ENCODE assay signal across 21 cellular contexts in the genomic region with DNA sequence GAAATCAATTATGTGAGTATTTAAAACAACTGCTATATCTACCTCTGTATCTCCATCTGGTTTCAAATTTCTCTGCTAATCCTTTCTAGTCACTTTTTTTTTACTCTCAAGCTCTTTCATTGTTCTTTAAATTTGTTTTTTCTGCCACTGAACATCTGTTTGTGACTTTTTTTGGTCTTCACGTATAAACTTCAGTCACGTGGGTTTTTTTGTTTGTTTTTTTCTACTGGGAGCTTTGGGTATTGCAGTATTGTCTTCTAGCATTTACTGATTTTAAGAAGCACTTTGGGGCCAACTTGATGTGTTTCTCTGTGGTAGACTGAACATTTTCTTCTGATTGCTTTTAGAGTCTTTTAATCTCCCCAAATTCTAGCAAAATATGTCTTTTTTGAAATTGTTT.
A peak's percentile ranks its signal among the peaks of the same experiment; 100 is the strongest.
DNase-seq lines count a peak whose midpoint lies in the region; TF ChIP-seq lines count a peak whose summit lies in the region.
"Had no signal": no experiment of that assay in that cellular context is flagged by ENCODE, and none has a peak within 500 bp of the region (broad histone marks: within the 10 kb centered on the region; RNA-seq: fewer than 3 reads in every experiment).

No MANE protein-coding gene starts in this region.

- H3K36me3 ChIP-seq in fibroblast of lung (ENCODE audit: control insufficient read depth, insufficient read depth, low read length) (no peaks in the 10 kb centered on the region), osteoblast (ENCODE audit: insufficient read depth, low read length) (no peaks in the 10 kb centered on the region)
- H3K36me3 ChIP-seq: breast epithelium, neutrophil, suprapubic skin had no signal

- no peak overlapping the region for H3K27ac ChIP-seq in fibroblast of lung (ENCODE audit: insufficient read depth, low read length)
- peak overlapping the region; percentile 89 for H3K27ac ChIP-seq in osteoblast (ENCODE audit: low read depth, low read length)
- H3K27ac ChIP-seq: breast epithelium, neutrophil, suprapubic skin had no signal

- no peak overlapping the region for H2AFZ ChIP-seq in fibroblast of lung (ENCODE audit: low read length)
- H2AFZ ChIP-seq in osteoblast (ENCODE audit: low read length) = no peak overlapping the region

- H3K9me3 ChIP-seq in fibroblast of lung (ENCODE audit: control insufficient read depth, insufficient read depth, low read depth, low read length) (no peaks in the 10 kb centered on the region), osteoblast (ENCODE audit: low read depth, low read length) (no peaks in the 10 kb centered on the region)
- H3K9me3 ChIP-seq: breast epithelium, Caco-2, neutrophil, suprapubic skin had no signal

- H3K4me3 ChIP-seq in fibroblast of lung (replicated peaks in 1 of 4; ENCODE audit: control extremely low read depth in 1 of 4, insufficient read depth in 1 of 4, low read depth in 3 of 4, low read length in 4 of 4) (no peak overlapping the region), osteoblast (ENCODE audit: insufficient read depth, low read length) (no peak overlapping the region)
- H3K4me3 ChIP-seq: breast epithelium, suprapubic skin had no signal

- H3K27me3 ChIP-seq in fibroblast of lung (ENCODE audit: control insufficient read depth, insufficient read depth, low read length) = no peaks in the 10 kb centered on the region
- H3K27me3 ChIP-seq in osteoblast (ENCODE audit: insufficient read depth, low read length) = no peaks in the 10 kb centered on the region
- H3K27me3 ChIP-seq: breast epithelium, neutrophil, suprapubic skin had no signal

- no peaks in the 10 kb centered on the region for H3K4me1 ChIP-seq in fibroblast of lung (ENCODE audit: control insufficient read depth, extremely low read depth, insufficient read depth, low read length)
- H3K4me1 ChIP-seq in osteoblast (ENCODE audit: insufficient read depth, low read length) = peaks cover 26% of the 10 kb centered on the region
- H3K4me1 ChIP-seq: breast epithelium, Caco-2, suprapubic skin had no signal

- DNase-seq in ELR (ENCODE audit: low read depth) = peak; percentile 26
- DNase-seq in NCI-H2171 treated with DMSO at 0.1 percent for 48 hours (lab: John Stamatoyannopoulos, UW) = peak; percentile 49
- DNase-seq in fibroblast of lung (ENCODE audit: low read depth in 2 of 2) = peak; percentile 6 to 28
- DNase-seq in osteoblast (ENCODE audit: insufficient read length, low spot score, missing footprints) = peak; percentile 4
- no peak for DNase-seq in RPMI8226
- no peak for DNase-seq in NCI-H2196 (lab: John Stamatoyannopoulos, UW; ENCODE audit: unreplicated experiment)
- DNase-seq in NCI-H146 (lab: John Stamatoyannopoulos, UW) = no peak
- DNase-seq in NCI-H1048 (lab: John Stamatoyannopoulos, UW) = no peak
- DNase-seq: activated CD4-positive, alpha-beta T cell treated with anti-CD3 and anti-CD28 coated beads for 36 hours; activated CD8-positive, alpha-beta memory T cell treated with anti-CD3 and anti-CD28 coated beads, Interleukin-2, amount 10 ng/mL, durations not matched to agents 7 days and 5 days; AML-193; Caco-2; erythroblast; MM.1S; NCI-H1694 treated with DMSO at 0.1 percent for 48 hours; NCI-H524 treated with DMSO at 0.1 percent for 48 hours; retina; SW 1271 had no signal

- H4K20me1 ChIP-seq in fibroblast of lung (ENCODE audit: control insufficient read depth, extremely low read depth, insufficient read depth, low read length) (no peaks in the 10 kb centered on the region), osteoblast (ENCODE audit: insufficient read depth, low read length) (no peaks in the 10 kb centered on the region)

- no peak for TF ChIP-seq CTCF in fibroblast of lung (conservative IDR thresholded peaks at IDR 0.05 in 1 of 2, IDR thresholded peaks at IDR 0.05 in 1 of 2; ENCODE audit: low read depth in 1 of 2, low read length in 2 of 2)
- peak; percentile 17 for TF ChIP-seq CTCF in osteoblast (IDR thresholded peaks at IDR 0.05; ENCODE audit: extremely low read depth, low read depth, low read length)

- no peak overlapping the region for H3K9ac ChIP-seq in fibroblast of lung (ENCODE audit: insufficient read depth, low read length)

- H3K79me2 ChIP-seq in fibroblast of lung (ENCODE audit: control insufficient read depth, insufficient read depth, low read length) (no peaks in the 10 kb centered on the region), osteoblast (ENCODE audit: insufficient read depth, low read length) (no peaks in the 10 kb centered on the region)

- H3K4me2 ChIP-seq in fibroblast of lung (ENCODE audit: extremely low read depth, insufficient read depth, low read length) (no peak overlapping the region), osteoblast (ENCODE audit: insufficient read depth, low read length) (peak overlapping the region; percentile 38)

Comparison
In these comparisons a context has a peak if more than half of its experiments do, and no peak if none do; other contexts are left out.
1. DNase-seq: peak in ELR (single experiment), NCI-H2171 treated with DMSO at 0.1 percent for 48 hours (single experiment), fibroblast of lung (2 of 2) and osteoblast (single experiment); none in RPMI8226 (single experiment), NCI-H2196 (single experiment), NCI-H146 (single experiment) and NCI-H1048 (single experiment).